28 cellular contexts compared by ENCODE assay signal in genomic region chr13:109096101-109096500, GRCh38.
DNase-seq lines count a peak whose midpoint lies in the region; ATAC-seq and TF ChIP-seq lines count a peak whose summit lies in the region.
"Had no signal": no experiment of that assay in that cellular context is flagged by ENCODE, and none has a peak within 500 bp of the region (broad histone marks: within the 10 kb centered on the region; RNA-seq: fewer than 3 reads in every experiment).

No MANE protein-coding gene starts in this region.

- H3K27me3 ChIP-seq in H9 (ENCODE audit: insufficient read depth, low read length) = no peaks in the 10 kb centered on the region
- H3K27me3 ChIP-seq: colonic mucosa, pancreas, spleen, upper lobe of left lung had no signal

- H3K9me3 Mint-ChIP-seq in H9 = peaks cover 3 to 6% of the 10 kb centered on the region in 2 experiments; a peak in 3 of 5 replicates
- H3K9me3 Mint-ChIP-seq: nephron had no signal

- no peak overlapping the region for H4K5ac ChIP-seq in H9 (ENCODE audit: insufficient read length, low read depth, low read length)

- H3K4me1 Mint-ChIP-seq in H9 = no peaks in the 10 kb centered on the region
- H3K4me1 Mint-ChIP-seq: activated T-helper 17 cell treated with anti-CD3 and anti-CD28 coated beads, Interleukin-2, amount 50 U/mL, for 72 hours; GM23338; IgD-negative memory B cell; nephron had no signal

- no peak overlapping the region for H4K91ac ChIP-seq in H9 (ENCODE audit: insufficient read length, low read depth, low read length)

- no peak overlapping the region for H3K4me3 ChIP-seq in astrocyte of the spinal cord (ENCODE audit: low read depth, low read length)
- H3K4me3 ChIP-seq: colonic mucosa, GM12878, GM23338, mucosa of descending colon, pancreas, SK-N-MC, spleen, upper lobe of left lung had no signal

- no peaks in the 10 kb centered on the region for H3K9me3 ChIP-seq in H9 (ENCODE audit: control insufficient read depth, low read depth, low read length)
- H3K9me3 ChIP-seq: colonic mucosa, mucosa of descending colon, pancreas, upper lobe of left lung had no signal

- in situ Hi-C loops in astrocyte of the spinal cord (cut with HindIII; ENCODE audit: low sequenced_read_pairs) = no loop called here

- intact Hi-C loops in Right ventricle myocardium inferior (cut with DNase I) = no loop called here

- no peak overlapping the region for H3K18ac ChIP-seq in H9 (ENCODE audit: insufficient read length, low read depth, low read length)

- H2BK5ac ChIP-seq in H9 (ENCODE audit: insufficient read length, low read length) = no peak overlapping the region

- ATAC-seq in Right ventricle myocardium inferior = no peak
- ATAC-seq: activated CD8-positive, alpha-beta T cell treated with anti-CD3 and anti-CD28 coated beads for 36 hours; activated T-helper 17 cell treated with anti-CD3 and anti-CD28 coated beads, Interleukin-2, amount 50 U/mL, for 72 hours; GM12878; GM23338; mucosa of descending colon; pancreas had no signal

- H3K4me3 Mint-ChIP-seq in H9 = no peak overlapping the region
- H3K4me3 Mint-ChIP-seq: activated CD8-positive, alpha-beta T cell treated with anti-CD3 and anti-CD28 coated beads for 36 hours; activated T-helper 17 cell treated with anti-CD3 and anti-CD28 coated beads, Interleukin-2, amount 50 U/mL, for 72 hours; CD14-positive monocyte; GM23338; IgD-negative memory B cell; nephron had no signal

- no peak overlapping the region for H3K23ac ChIP-seq in H9 (ENCODE audit: insufficient read length, low read depth, low read length)

- 0 out of 2 replicates have a peak overlapping the region, but pooled peaks have one; percentile 53 for H3K14ac ChIP-seq in H9 (ENCODE audit: insufficient read depth, low read length)

- no peak overlapping the region for H3K56ac ChIP-seq in H9 (ENCODE audit: insufficient read length, low read depth, low read length)

- no peaks in the 10 kb centered on the region for H3K23me2 ChIP-seq in H9 (ENCODE audit: insufficient read length, low read depth, low read length, poor library complexity, severe bottlenecking)

- H3K36me3 Mint-ChIP-seq in H9 (ENCODE audit: insufficient read depth in 1 of 3, low read depth in 3 of 3) = peaks cover 0 to 6% (median 0%) of the 10 kb centered on the region in 3 experiments; a peak in 4 of 7 replicates
- H3K36me3 Mint-ChIP-seq: CD14-positive monocyte, IgD-negative memory B cell had no signal

- no peak overlapping the region for H3T11ph ChIP-seq in H9 (ENCODE audit: low read length)

- no peaks in the 10 kb centered on the region for H3K27me3 Mint-ChIP-seq in H9 (ENCODE audit: low read depth)
- H3K27me3 Mint-ChIP-seq: IgD-negative memory B cell had no signal

- no peak overlapping the region; a peak in 1 of 7 replicates for H3K27ac Mint-ChIP-seq in H9
- H3K27ac Mint-ChIP-seq: activated CD8-positive, alpha-beta T cell treated with anti-CD3 and anti-CD28 coated beads for 36 hours; activated T-helper 17 cell treated with anti-CD3 and anti-CD28 coated beads, Interleukin-2, amount 50 U/mL, for 72 hours; CD14-positive monocyte; GM23338; IgD-negative memory B cell; nephron had no signal

- no peak overlapping the region for H3K4me2 ChIP-seq in H9 (ENCODE audit: insufficient read depth, insufficient read length, low read length)
- H3K4me2 ChIP-seq: GM23338 had no signal

- no peak overlapping the region for H2BK20ac ChIP-seq in H9 (ENCODE audit: low read depth, low read length, poor library complexity, severe bottlenecking)

- no peak overlapping the region for H2AK5ac ChIP-seq in H9 (ENCODE audit: insufficient read length, low read length)

- WGBS in H9 (ENCODE audit: extremely low coverage, insufficient read length, low lambda C conversion rate) = no CpG with 5 or more reads among the region's 6 CpGs

- no peak overlapping the region for H3K9ac ChIP-seq in H9 (ENCODE audit: extremely low read depth, insufficient read length, low read length)

- H2BK12ac ChIP-seq in H9 (ENCODE audit: insufficient read length, low read depth, low read length) = no peak overlapping the region

- no peak overlapping the region for H2BK120ac ChIP-seq in H9 (ENCODE audit: low read depth, low read length, poor library complexity, severe bottlenecking)

- no peak overlapping the region for H3K4ac ChIP-seq in H9 (ENCODE audit: low read depth, low read length)

- H3K79me2 ChIP-seq in H9 (ENCODE audit: insufficient read depth, low read length) = no peaks in the 10 kb centered on the region; the same call in 1 of the 2 replicates

- no peak overlapping the region for H2AFZ ChIP-seq in H9 (ENCODE audit: low read length)
- H2AFZ ChIP-seq: GM23338 had no signal

- H3K79me1 ChIP-seq in H9 (ENCODE audit: insufficient read depth, low read depth, low read length, poor library complexity, severe bottlenecking) = no peaks in the 10 kb centered on the region

- no peak overlapping the region for H2BK15ac ChIP-seq in H9 (ENCODE audit: low read depth, low read length)

- H3K27ac ChIP-seq in H9 (ENCODE audit: insufficient read length, low read depth, low read length) = no peak overlapping the region
- H3K27ac ChIP-seq: colonic mucosa, pancreas, SK-N-MC, spleen, upper lobe of left lung had no signal

- TF ChIP-seq CTCF in H9 (conservative IDR thresholded peaks at IDR 0.05) (no peak), astrocyte of the spinal cord (IDR thresholded peaks at IDR 0.05; ENCODE audit: low read depth, low read length) (no peak)

- H4K8ac ChIP-seq in H9 (replicated peaks; ENCODE audit: insufficient read length, low read depth, low read length) = no peak overlapping the region

- no peaks in the 10 kb centered on the region for H3K4me1 ChIP-seq in H9 (ENCODE audit: insufficient read depth, low read length)
- H3K4me1 ChIP-seq: colonic mucosa, pancreas, spleen, upper lobe of left lung had no signal

- no peak for DNase-seq in H9
- DNase-seq in LoVo (ENCODE audit: low spot score) = peak; percentile 4
- peak; percentile 28 for DNase-seq in astrocyte of the spinal cord (ENCODE audit: low read depth, low spot score)
- DNase-seq in myocyte (ENCODE audit: low read depth) = peak; percentile 1
- no peak for DNase-seq in stimulated activated CD8-positive, alpha-beta memory T cell treated with anti-CD3 and anti-CD28 coated beads, Interleukin-4, amount 100 ng/mL, for 48 hours
- no peak for DNase-seq in Right ventricle myocardium inferior (ENCODE audit: missing footprints)
- DNase-seq in H4 (ENCODE audit: low spot score) = no peak
- DNase-seq: activated CD8-positive, alpha-beta T cell treated with anti-CD3 and anti-CD28 coated beads for 36 hours; activated naive CD4-positive, alpha-beta T cell treated with anti-CD3 and anti-CD28 coated beads, Interleukin-2, amount 50 U/mL, for 16 hours; amniotic stem cell; Calu3; colonic mucosa; effector CD8-positive, alpha-beta T cell; kidney; mucosa of descending colon; NCI-H1048; NCI-H1694; NCI-H526; pancreas; spleen; upper lobe of left lung had no signal

- no peaks in the 10 kb centered on the region for H4K20me1 ChIP-seq in H9 (ENCODE audit: control insufficient read depth, insufficient read depth, insufficient read length)

Comparison
In these comparisons a context has a peak if more than half of its experiments do, and no peak if none do; other contexts are left out.
1. DNase-seq: peak in LoVo (single experiment), astrocyte of the spinal cord (single experiment) and myocyte (single experiment); none in H9 (single experiment), stimulated activated CD8-positive, alpha-beta memory T cell treated with anti-CD3 and anti-CD28 coated beads, Interleukin-4, amount 100 ng/mL, for 48 hours (single experiment), Right ventricle myocardium inferior (single experiment) and H4 (single experiment).